Comparison of ENCODE assay signal across 8 cellular contexts in the genomic region with DNA sequence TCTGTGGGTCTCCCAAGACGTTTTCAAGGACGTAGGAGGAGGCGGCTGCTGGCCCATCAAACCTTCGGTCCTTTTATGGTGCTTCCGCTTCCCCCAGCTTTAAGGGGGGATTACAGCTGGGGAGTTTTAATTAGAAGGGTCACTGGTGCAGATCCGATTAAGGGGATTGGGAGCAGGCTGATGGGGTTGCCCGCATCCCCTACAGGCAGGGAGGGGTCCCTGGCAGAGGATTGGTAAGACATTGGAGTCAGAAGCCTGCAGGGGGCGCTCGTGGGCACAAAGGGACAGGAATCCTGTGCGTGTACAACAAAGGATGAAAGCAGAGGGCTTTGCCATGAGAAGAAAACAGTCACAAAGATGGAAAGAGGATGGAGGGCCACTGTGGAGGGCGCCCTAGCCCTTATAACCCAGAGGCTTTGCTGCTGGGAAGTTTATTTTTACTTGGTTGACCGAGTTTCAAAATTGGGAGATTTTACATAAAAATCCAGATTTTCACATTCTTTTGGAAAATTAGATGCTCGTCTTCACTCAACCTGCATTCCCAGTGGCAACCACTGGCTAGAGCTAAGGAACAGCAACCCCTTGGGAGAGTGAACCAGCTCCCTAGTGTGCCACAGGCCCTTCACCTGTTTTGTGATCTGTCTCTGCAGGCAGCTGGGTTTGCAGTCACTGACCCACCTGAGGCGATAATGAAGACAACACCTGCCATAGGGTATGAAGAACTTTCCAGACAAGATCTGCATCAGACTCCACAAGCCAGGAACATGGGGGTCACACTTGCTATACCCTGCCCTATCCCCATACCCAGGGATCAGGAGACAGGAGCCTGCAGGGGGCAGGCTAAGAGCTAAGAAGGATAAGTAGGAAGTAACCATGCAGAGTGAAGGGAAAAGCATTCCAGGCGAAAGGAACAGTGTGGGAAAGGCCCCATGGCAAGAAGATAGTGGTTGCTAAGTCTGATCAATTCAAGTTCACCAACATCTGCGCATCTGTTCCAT.
DNase-seq lines count a peak whose midpoint lies in the region; ATAC-seq lines count a peak whose summit lies in the region.

No MANE protein-coding gene starts in this region.

- peak; percentile 29 for DNase-seq in DMS53 treated with DMSO at 0.1 percent for 48 hours (lab: John Stamatoyannopoulos, UW; ENCODE audit: unreplicated experiment)
- DNase-seq in M059J (ENCODE audit: low read depth): peak; percentile 63
- DNase-seq in SKM-1 treated with dmso at 0.1 percent for 144 hours (lab: John Stamatoyannopoulos, UW; ENCODE audit: unreplicated experiment): peak; percentile 51
- DNase-seq in activated naive CD8-positive, alpha-beta T cell treated with anti-CD3 and anti-CD28 coated beads, Interleukin-2, amount 50 U/mL, for 16 hours (ENCODE audit: low read depth, low spot score): peak; percentile 10
- DNase-seq in left cardiac atrium: peak; percentile 76
- DNase-seq in sciatic nerve (ENCODE audit: low spot score): peak; percentile 84

- intact Hi-C loops in left cardiac atrium (cut with DNase I) (loop anchor here (5.0 to 10.0 kb wide), 2 partner anchors 98 to 100 kb away; a partner anchor contains a TSS), sciatic nerve (cut with DNase I) (no loop called here)

- ATAC-seq in left cardiac atrium: peak; percentile 33
- peak; percentile 54 for ATAC-seq in sciatic nerve
- ATAC-seq in GM21737 (IDR thresholded peaks at IDR 0.05; ENCODE audit: unreplicated experiment): no peak
- ATAC-seq in GM21576 (IDR thresholded peaks at IDR 0.05; ENCODE audit: unreplicated experiment): no peak

Comparison
In these comparisons a context has a peak if more than half of its experiments do, and no peak if none do; other contexts are left out.
1. DNase-seq: peak in every context shown above with its lines; median percentile 84 in sciatic nerve; 76 in left cardiac atrium; 63 in M059J; 51 in SKM-1 treated with dmso at 0.1 percent for 144 hours; 29 in DMS53 treated with DMSO at 0.1 percent for 48 hours; 10 in activated naive CD8-positive, alpha-beta T cell treated with anti-CD3 and anti-CD28 coated beads, Interleukin-2, amount 50 U/mL, for 16 hours.
2. ATAC-seq: peak in left cardiac atrium (2 of 2) and sciatic nerve (single experiment); none in GM21737 (single experiment) and GM21576 (single experiment).